1 cellular context compared by ENCODE assay signal in genomic region chr15:37262922-37263608, GRCh38.
TF ChIP-seq lines count a peak whose summit lies in the region.

No MANE protein-coding gene starts in this region.

TF ChIP-seq in HepG2, 621 proteins besides CTCF, POLR2A, EP300 and RAD21 (continued from another document):
- TF ChIP-seq, protein P1, sequence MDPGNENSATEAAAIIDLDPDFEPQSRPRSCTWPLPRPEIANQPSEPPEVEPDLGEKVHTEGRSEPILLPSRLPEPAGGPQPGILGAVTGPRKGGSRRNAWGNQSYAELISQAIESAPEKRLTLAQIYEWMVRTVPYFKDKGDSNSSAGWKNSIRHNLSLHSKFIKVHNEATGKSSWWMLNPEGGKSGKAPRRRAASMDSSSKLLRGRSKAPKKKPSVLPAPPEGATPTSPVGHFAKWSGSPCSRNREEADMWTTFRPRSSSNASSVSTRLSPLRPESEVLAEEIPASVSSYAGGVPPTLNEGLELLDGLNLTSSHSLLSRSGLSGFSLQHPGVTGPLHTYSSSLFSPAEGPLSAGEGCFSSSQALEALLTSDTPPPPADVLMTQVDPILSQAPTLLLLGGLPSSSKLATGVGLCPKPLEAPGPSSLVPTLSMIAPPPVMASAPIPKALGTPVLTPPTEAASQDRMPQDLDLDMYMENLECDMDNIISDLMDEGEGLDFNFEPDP (CRISPR knock-in tag; conservative IDR thresholded peaks at IDR 0.05) = no peak
- TF ChIP-seq AGO1 (IDR thresholded peaks at IDR 0.05; ENCODE audit: low read depth, low read length, poor library complexity, severe bottlenecking) (no peak), ZBTB43 (CRISPR knock-in tag; conservative IDR thresholded peaks at IDR 0.05) (no peak), ZKSCAN1 (IDR thresholded peaks at IDR 0.05; ENCODE audit: low read length) (no peak), ZNF605 (CRISPR knock-in tag; IDR thresholded peaks at IDR 0.05) (no peak)
